ENCODE assay signal across 8 cellular contexts in the genomic region with DNA sequence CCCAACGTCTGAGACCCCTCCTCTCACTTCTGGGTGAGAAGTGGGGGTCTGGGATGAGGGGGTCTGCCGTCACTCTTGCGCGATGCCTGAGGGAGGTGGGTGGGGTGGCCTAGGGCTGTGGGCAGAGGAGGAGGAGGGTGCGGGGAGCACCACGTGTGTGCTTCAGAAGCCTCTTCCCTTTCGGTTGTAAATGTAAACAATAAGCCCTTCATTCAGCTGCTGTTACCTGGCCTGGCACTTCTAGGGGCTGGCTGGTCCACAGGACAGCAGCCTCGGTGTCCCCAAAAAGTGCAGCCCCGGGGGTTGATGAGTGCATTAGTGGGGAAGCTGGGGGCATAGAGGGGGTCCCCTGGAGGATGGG. TPM values are rescaled to one million over a fixed set of nuclear protein-coding genes. Genes with fewer than 3 reads are reported as not detected.
DNase-seq lines count a peak whose midpoint lies in the region; ATAC-seq and TF ChIP-seq lines count a peak whose summit lies in the region.

No MANE protein-coding gene starts in this region.

- peak overlapping the region; percentile 100 for H3K4me3 ChIP-seq in ACC112 (ENCODE audit: low read depth, low read length)
- peak overlapping the region; percentile 80 to 85 for H3K4me3 ChIP-seq in HCT116 (replicated peaks in 1 of 2; ENCODE audit: low read depth in 1 of 2, low read length in 2 of 2)
- peak overlapping the region; percentile 88 to 93 for H3K4me3 ChIP-seq in cardiac fibroblast (replicated peaks in 1 of 2; ENCODE audit: low read depth in 2 of 2, low read length in 2 of 2)
- peak overlapping the region; percentile 47 for H3K4me3 ChIP-seq in mucosa of stomach (ENCODE audit: low read length)

- no peak for ATAC-seq in HCT116
- ATAC-seq in HG03378 (IDR thresholded peaks at IDR 0.05; ENCODE audit: unreplicated experiment) = no peak

- CTCF ChIA-PET in HCT116 (lab: Charles Lee) = interaction anchor here (2.9 kb wide), 1 partner anchor 15 kb away, joined by 14 read pairs; no protein-coding TSS in a partner anchor

- H3K9me3 ChIP-seq in HCT116 (ENCODE audit: control insufficient read depth in 1 of 2, insufficient read depth in 1 of 2, low read depth in 1 of 2, low read length in 2 of 2) = no peaks in the 10 kb centered on the region
- H3K9me3 ChIP-seq in mucosa of stomach (ENCODE audit: control insufficient read depth, low read length) = no peaks in the 10 kb centered on the region

- H3K27me3 ChIP-seq in ACC112 (ENCODE audit: insufficient read depth, low read length) = no peaks in the 10 kb centered on the region
- no peaks in the 10 kb centered on the region for H3K27me3 ChIP-seq in HCT116 (ENCODE audit: insufficient read depth, low read length)
- no peaks in the 10 kb centered on the region for H3K27me3 ChIP-seq in mucosa of stomach (ENCODE audit: control insufficient read depth, insufficient read depth, low read length)

- POLR2A ChIA-PET in HCT116 (lab: Charles Lee) = interaction anchor here (1.6 kb wide), 1 partner anchor 21 kb away, joined by 4 read pairs; no protein-coding TSS in a partner anchor

- H3K4me2 ChIP-seq in HCT116 (ENCODE audit: low read length) = peak overlapping the region; percentile 94

- peaks cover 50% of the 10 kb centered on the region for H3K79me2 ChIP-seq in ACC112 (ENCODE audit: control insufficient read depth, insufficient read depth, low read length, unreplicated experiment)
- peaks cover 59% of the 10 kb centered on the region for H3K79me2 ChIP-seq in HCT116 (ENCODE audit: insufficient read depth, low read length)

- TF ChIP-seq RAD21 in HCT116 (IDR thresholded peaks at IDR 0.05; ENCODE audit: low read depth) = no peak

- no peak for TF ChIP-seq CTCF in HCT116 (IDR thresholded peaks at IDR 0.05 in 2 of 3, conservative IDR thresholded peaks at IDR 0.05 in 1 of 3; ENCODE audit: borderline replicate concordance in 1 of 3, insufficient read depth in 1 of 3, low read depth in 2 of 3, low read length in 2 of 3)
- no peak for TF ChIP-seq CTCF in cardiac fibroblast (IDR thresholded peaks at IDR 0.05; ENCODE audit: low read depth, low read length)

- no TSS peak for BruUV-seq in HCT116 (replicated peaks; lab: Mats Ljungman, UMichigan)

- no peak overlapping the region for H3K27ac ChIP-seq in ACC112 (ENCODE audit: low read depth, low read length)
- peak overlapping the region; percentile 84; the same call in 1 of the 2 replicates for H3K27ac ChIP-seq in HCT116 (ENCODE audit: low read depth, low read length)

- TF ChIP-seq POLR2A in HCT116 (IDR thresholded peaks at IDR 0.05; ENCODE audit: borderline replicate concordance, extremely low read depth, insufficient read depth, insufficient read length) = no peak

- no peaks in the 10 kb centered on the region for H3K9me2 ChIP-seq in HCT116 (ENCODE audit: insufficient read depth)

- intact Hi-C loops in HCT116 (cut with micrococcal nuclease) = no loop called here

- RAD21 ChIA-PET in HCT116 (lab: Charles Lee; ENCODE audit: low non-redundant PET in 1 of 2, low total read pairs in 2 of 2, uncharacterized antibody in 2 of 2, unreplicated experiment in 2 of 2) = no interaction called here

- no peak for DNase-seq in HCT116 (ENCODE audit: low read depth, low spot score)
- DNase-seq in cardiac fibroblast (ENCODE audit: low read depth in 2 of 2) = no peak
- DNase-seq in NCI-H2081 treated with DMSO at 0.1 percent for 48 hours (lab: John Stamatoyannopoulos, UW) = no peak
- no peak for DNase-seq in NCI-H1694 (lab: John Stamatoyannopoulos, UW)
- no peak for DNase-seq in SK-N-DZ (ENCODE audit: low spot score)

- H3K4me1 ChIP-seq in ACC112 (ENCODE audit: control insufficient read depth, insufficient read depth, low read length, unreplicated experiment) (peaks cover 12% of the 10 kb centered on the region), HCT116 (ENCODE audit: control insufficient read depth in 1 of 2, insufficient read depth in 2 of 2, low read length in 2 of 2) (peaks cover 57 to 72% of the 10 kb centered on the region in 2 experiments), mucosa of stomach (ENCODE audit: control insufficient read depth, insufficient read depth, low read length) (peaks cover 85% of the 10 kb centered on the region)

- no peaks in the 10 kb centered on the region for H4K20me1 ChIP-seq in HCT116 (ENCODE audit: insufficient read depth)

- H2AFZ ChIP-seq in ACC112 (ENCODE audit: low read length, unreplicated experiment) = no peak overlapping the region
- H2AFZ ChIP-seq in HCT116 (ENCODE audit: low read depth, low read length, poor library complexity, severe bottlenecking) = no peak overlapping the region

- H3K36me3 ChIP-seq in ACC112 (ENCODE audit: insufficient read depth, low read length) = no peaks in the 10 kb centered on the region
- H3K36me3 ChIP-seq in HCT116 (ENCODE audit: control insufficient read depth in 1 of 2, insufficient read depth in 2 of 2, low read length in 2 of 2) = no peaks in the 10 kb centered on the region
- no peaks in the 10 kb centered on the region for H3K36me3 ChIP-seq in mucosa of stomach (ENCODE audit: control insufficient read depth, insufficient read depth, low read length)

- H3K9ac ChIP-seq in HCT116 (ENCODE audit: low read length) (peak overlapping the region; percentile 84), mucosa of stomach (ENCODE audit: low read length) (peak overlapping the region; percentile 78)

TF ChIP-seq in HCT116, 20 proteins besides CTCF, POLR2A, EP300 and RAD21:
- TF ChIP-seq SP1 (IDR thresholded peaks at IDR 0.05; ENCODE audit: low read depth) (no peak), EGR1 (IDR thresholded peaks at IDR 0.05; ENCODE audit: low read depth) (no peak)
TF ChIP-seq in HCT116: peak in this region for 0.

RNA-seq across cellular contexts. Expression of a gene that starts 1.4 kb away (rescaled TPM):
- total RNA-seq in HCT116 (2021; ENCODE audit: unreplicated experiment) = 40.1 TPM
- polyA plus RNA-seq in HCT116 (2012) = 28.6 and 33.7 TPM in 2 replicates
- polyA plus RNA-seq in SK-N-DZ (2014; cell fraction: cytosol; rRNA removed) = 5.3 and 11.7 TPM in 2 replicates
- polyA plus RNA-seq in SK-N-DZ (2014; cell fraction: nucleus; rRNA removed) = 4.5 and 5.8 TPM in 2 replicates

RNA-seq across cellular contexts. Expression of a gene that starts 36.4 kb away (rescaled TPM):
- 75.6 TPM for total RNA-seq in HCT116 (2021; ENCODE audit: unreplicated experiment)
- polyA plus RNA-seq in HCT116 (2012) = 47.8 and 57.6 TPM in 2 replicates
- 101 and 124 TPM in 2 replicates for polyA plus RNA-seq in SK-N-DZ (2014; cell fraction: cytosol; rRNA removed)
- 33.7 and 34.4 TPM in 2 replicates for polyA plus RNA-seq in SK-N-DZ (2014; cell fraction: nucleus; rRNA removed)

Comparison
In these comparisons a context has a peak if more than half of its experiments do, and no peak if none do; other contexts are left out.
1. H3K4me3 ChIP-seq: peak in every context shown above with its lines; median percentile 100 in ACC112; 90 in cardiac fibroblast; 82 in HCT116; 47 in mucosa of stomach.